In the genomic region with DNA sequence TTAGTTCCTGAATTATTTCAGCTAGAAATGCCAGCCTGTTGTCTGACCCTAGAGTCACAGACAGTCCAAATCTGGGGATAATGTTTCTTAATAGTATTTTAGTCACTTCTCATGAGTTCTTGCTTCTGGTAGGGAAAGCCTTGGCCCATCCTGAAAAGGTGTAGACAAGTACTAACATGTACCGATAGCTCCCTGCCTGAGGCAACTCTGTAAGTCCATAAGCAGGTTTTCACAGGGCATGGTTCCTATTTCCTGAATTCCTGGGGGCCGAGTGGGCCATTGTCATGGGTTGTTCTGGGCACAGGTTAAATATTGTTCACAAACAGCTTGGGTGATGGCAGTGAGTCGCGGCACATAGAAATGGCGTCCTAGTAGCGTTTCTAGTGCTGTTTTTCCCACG, we compare ENCODE assay signal across 20 cellular contexts.
"Had no signal": no experiment of that assay in that cellular context is flagged by ENCODE, and none has a peak within 500 bp of the region (broad histone marks: within the 10 kb centered on the region; RNA-seq: fewer than 3 reads in every experiment).

No MANE protein-coding gene starts in this region.

- H3K27me3 ChIP-seq: SJSA1 had no signal

- H3K4me3 ChIP-seq: SJSA1, SK-N-MC had no signal

- DNase-seq: KBM-7, MM.1S, NCI-H1105 treated with DMSO at 0.1 percent for 48 hours, NCI-H1417 treated with DMSO at 0.1 percent for 48 hours, NCI-H187, NCI-H2029, NCI-H2081 treated with DMSO at 0.1 percent for 48 hours, NCI-H2171, NCI-H226, NCI-H446, NCI-H510A, NCI-H524 treated with DMSO at 0.1 percent for 48 hours, NCI-H69, NCI-H774, Right ventricle myocardium superior, RPMI8226, SIG-M5 had no signal

- FAIRE-seq: RCC 7860 had no signal

- H3K27ac ChIP-seq: SJSA1, SK-N-MC had no signal
